8 cellular contexts compared by ENCODE assay signal in genomic region chr5:108727639-108728565, GRCh38. TPM values are rescaled to one million over a fixed set of nuclear protein-coding genes. Genes with fewer than 3 reads are reported as not detected.
A peak's percentile ranks its signal among the peaks of the same experiment; 100 is the strongest.
DNase-seq lines count a peak whose midpoint lies in the region; ATAC-seq, FAIRE-seq and TF ChIP-seq lines count a peak whose summit lies in the region.

No MANE protein-coding gene starts in this region.

- no peaks in the 10 kb centered on the region for H3K27me3 ChIP-seq in foreskin keratinocyte
- H3K27me3 ChIP-seq in tibial nerve: no peaks in the 10 kb centered on the region

- no peaks in the 10 kb centered on the region for H3K9me3 ChIP-seq in tibial nerve

- peak overlapping the region; percentile 66 for H3K4me3 Mint-ChIP-seq in activated naive CD4-positive, alpha-beta T cell treated with anti-CD3 and anti-CD28 coated beads, Interleukin-2, amount 10 ng/mL, durations not matched to agents 7 days and 5 days
- H3K4me3 Mint-ChIP-seq in neural crest cell: peak overlapping the region; percentile 90

- TF ChIP-seq EP300 in tibial nerve (IDR thresholded peaks at IDR 0.05): peak in 1 of 2 donors; percentile 96

- H3K36me3 Mint-ChIP-seq in activated naive CD4-positive, alpha-beta T cell treated with anti-CD3 and anti-CD28 coated beads, Interleukin-2, amount 10 ng/mL, durations not matched to agents 7 days and 5 days: no peaks in the 10 kb centered on the region
- H3K36me3 Mint-ChIP-seq in neural crest cell (ENCODE audit: low read depth): no peaks in the 10 kb centered on the region

- H3K27ac Mint-ChIP-seq in activated naive CD4-positive, alpha-beta T cell treated with anti-CD3 and anti-CD28 coated beads, Interleukin-2, amount 10 ng/mL, durations not matched to agents 7 days and 5 days: no peak overlapping the region
- peak overlapping the region; percentile 98 for H3K27ac Mint-ChIP-seq in neural crest cell (ENCODE audit: unreplicated experiment)

- peak; percentile 46 for FAIRE-seq in G401.6 (lab: Jason Lieb, UNC)

- peak overlapping the region; percentile 61 to 80 (median 74) for H3K4me3 ChIP-seq in tibial nerve

- TF ChIP-seq CTCF in foreskin keratinocyte (conservative IDR thresholded peaks at IDR 0.05) (peak; percentile 21), neural crest cell (conservative IDR thresholded peaks at IDR 0.05) (no peak), tibial nerve (IDR thresholded peaks at IDR 0.05) (peak in 1 of 5 experiments; percentile 14)

- CTCF ChIA-PET in activated naive CD4-positive, alpha-beta T cell treated with anti-CD3 and anti-CD28 coated beads, Interleukin-2, amount 10 ng/mL, durations not matched to agents 7 days and 5 days (lab: Charles Lee): interaction anchor here (1.4 kb wide), 1 partner anchor 89 kb away, joined by 4 read pairs; no protein-coding TSS in a partner anchor

- H3K27ac ChIP-seq in foreskin keratinocyte: peak overlapping the region; percentile 61
- H3K27ac ChIP-seq in tibial nerve: peak overlapping the region; percentile 83 to 95 (median 91)

- H3K27me3 Mint-ChIP-seq in activated naive CD4-positive, alpha-beta T cell treated with anti-CD3 and anti-CD28 coated beads, Interleukin-2, amount 10 ng/mL, durations not matched to agents 7 days and 5 days: peaks cover 68% of the 10 kb centered on the region
- no peaks in the 10 kb centered on the region for H3K27me3 Mint-ChIP-seq in neural crest cell (ENCODE audit: low read depth)

- H3K4me1 ChIP-seq in foreskin keratinocyte: peaks cover 8% of the 10 kb centered on the region
- H3K4me1 ChIP-seq in tibial nerve: peaks cover 0 to 31% (median 1%) of the 10 kb centered on the region in 4 donors

- WGBS in tibial nerve, 2 donors: 0 to 1% methylated on average over 43 to 56 of the region's 61 CpGs

- no peaks in the 10 kb centered on the region for H3K36me3 ChIP-seq in tibial nerve

- peak; percentile 96 for ATAC-seq in foreskin keratinocyte

- no peaks in the 10 kb centered on the region for H3K9me3 Mint-ChIP-seq in activated naive CD4-positive, alpha-beta T cell treated with anti-CD3 and anti-CD28 coated beads, Interleukin-2, amount 10 ng/mL, durations not matched to agents 7 days and 5 days
- peaks cover 2% of the 10 kb centered on the region for H3K9me3 Mint-ChIP-seq in neural crest cell

- TF ChIP-seq POLR2A in tibial nerve (IDR thresholded peaks at IDR 0.05): peak; percentile 78 to 87

- peaks cover 23% of the 10 kb centered on the region for H3K4me1 Mint-ChIP-seq in activated naive CD4-positive, alpha-beta T cell treated with anti-CD3 and anti-CD28 coated beads, Interleukin-2, amount 10 ng/mL, durations not matched to agents 7 days and 5 days
- peaks cover 28% of the 10 kb centered on the region for H3K4me1 Mint-ChIP-seq in neural crest cell

- peak; percentile 91 for DNase-seq in H4 (ENCODE audit: low spot score)
- peak; percentile 83 to 87 for DNase-seq in Kasumi-1 (lab: John Stamatoyannopoulos, UW)
- DNase-seq in SHP77 (lab: John Stamatoyannopoulos, UW): peak; percentile 72 to 77
- DNase-seq in activated naive CD4-positive, alpha-beta T cell treated with anti-CD3 and anti-CD28 coated beads, Interleukin-2, amount 10 ng/mL, durations not matched to agents 7 days and 5 days: peak; percentile 42
- DNase-seq in foreskin keratinocyte: peak; percentile 74 to 84
- DNase-seq in neural crest cell (ENCODE audit: low read depth, low spot score): peak; percentile 79
- DNase-seq in tibial nerve (ENCODE audit: low spot score in 2 of 2): peak; percentile 80 to 83

RNA-seq across cellular contexts. Expression of gene FER, which starts 19.8 kb away (rescaled TPM):
- 23.3 and 29.3 TPM in 2 replicates for total RNA-seq in H4 (2014; rRNA removed; shearing (Covaris generic))
- 27.6 and 27.9 TPM in 2 replicates for total RNA-seq in foreskin keratinocyte
- polyA plus RNA-seq in foreskin keratinocyte: 4.1 and 4.3 TPM in 2 replicates
- total RNA-seq in neural crest cell: 25.4 and 28.4 TPM in 2 replicates
- total RNA-seq in tibial nerve: 10 to 100 TPM; 28.5 to 50.9 (median 39.6) TPM

Comparison
In these comparisons a context has a peak if more than half of its experiments do, and no peak if none do; other contexts are left out.
1. Peak in every context shown above with its lines: DNase-seq, ATAC-seq, H3K4me3 ChIP-seq and H3K27ac ChIP-seq.